In genomic region chr1:58572691-58573090, GRCh38 we compare ENCODE assay signal across 1 cellular context.
TF ChIP-seq lines count a peak whose summit lies in the region.

No MANE protein-coding gene starts in this region.

TF ChIP-seq in Ishikawa, 13 proteins besides CTCF, POLR2A, EP300 and RAD21 (continued from another document):
- TF ChIP-seq REST (IDR thresholded peaks at IDR 0.05; ENCODE audit: low read depth): no peak
